In genomic region chr7:41641006-41641714, GRCh38 we compare ENCODE assay signal across 1 cellular context.
TF ChIP-seq lines count a peak whose summit lies in the region.

No MANE protein-coding gene starts in this region.

TF ChIP-seq in WTC11, 78 proteins besides CTCF, POLR2A, EP300 and RAD21 (continued from another document):
- TF ChIP-seq MLX (CRISPR knock-in tag; IDR thresholded peaks at IDR 0.05): no peak
- TF ChIP-seq ERG (CRISPR knock-in tag; IDR thresholded peaks at IDR 0.05): no peak
- peak; percentile 100 for TF ChIP-seq HMGA2 (CRISPR knock-in tag; IDR thresholded peaks at IDR 0.05)
